28 cellular contexts compared by ENCODE assay signal in the genomic region with DNA sequence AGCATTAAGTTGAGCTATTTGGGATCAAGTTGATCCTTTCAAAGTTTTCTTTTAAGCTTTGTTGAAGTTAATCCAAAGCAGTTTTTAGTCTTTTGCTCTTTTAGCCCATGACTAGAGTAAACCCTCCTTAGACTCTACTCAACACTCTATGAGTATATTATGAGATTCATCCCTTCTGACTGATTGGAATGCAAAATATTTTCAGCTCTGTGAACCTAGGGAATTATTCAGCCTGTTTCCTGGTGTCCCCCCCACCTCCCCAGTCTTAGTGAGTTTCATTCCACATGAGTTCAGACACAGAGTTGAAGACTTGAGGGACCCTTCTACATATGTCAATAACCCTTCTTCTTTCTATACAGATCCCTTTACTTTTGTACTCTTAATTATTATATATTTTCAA.
"Had no signal": no experiment of that assay in that cellular context is flagged by ENCODE, and none has a peak within 500 bp of the region (broad histone marks: within the 10 kb centered on the region; RNA-seq: fewer than 3 reads in every experiment).

No MANE protein-coding gene starts in this region.

- H3K36me3 Mint-ChIP-seq: activated naive CD8-positive, alpha-beta T cell; memory B cell; natural killer cell treated with Interleukin-12 subunit alpha and Interleukin-12 subunit beta and Interleukin-15 and Interleukin-18, amount 100 ng/mL, for 72 hours; stimulated activated naive B cell treated with anti-CD40 and anti-IgM and Interleukin-4, amounts not matched to agents 10 μg/mL and 1 μg/mL and 100 μg/mL, for 72 hours had no signal

- ATAC-seq: activated T-helper 17 cell treated with anti-CD3 and anti-CD28 coated beads, Interleukin-2, amount 50 U/mL, for 72 hours; gastrocnemius medialis; left colon; natural killer cell treated with Interleukin-12 subunit alpha and Interleukin-12 subunit beta and Interleukin-15 and Interleukin-18, amount 100 ng/mL, for 72 hours; right cardiac atrium; stimulated activated naive B cell treated with anti-CD40 and anti-IgM and Interleukin-4, amounts not matched to agents 10 μg/mL and 1 μg/mL and 100 μg/mL, for 72 hours had no signal

- H3K9me3 ChIP-seq: adrenal gland, breast epithelium, esophagus squamous epithelium, neutrophil, transverse colon, vagina had no signal

- DNase-seq: activated CD4-positive, alpha-beta T cell treated with anti-CD3 and anti-CD28 coated beads for 1 hour; activated CD4-positive, alpha-beta T cell treated with anti-CD3 and anti-CD28 coated beads, Interleukin-2, amount 50 U/mL, for 4 hours; activated CD8-positive, alpha-beta memory T cell treated with anti-CD3 and anti-CD28 coated beads for 24 hours; activated CD8-positive, alpha-beta memory T cell treated with anti-CD3 and anti-CD28 coated beads, Interleukin-2, amount 50 U/mL, for 4 hours; activated T-cell treated with anti-CD3 and anti-CD28 coated beads, Interleukin-2, amount 50 U/mL, for 24 hours; adrenal gland; cortex of kidney; endodermal cell; esophagus squamous epithelium; gastrocnemius medialis; head of caudate nucleus; hypothalamus; left colon; right cardiac atrium; stimulated activated CD4-positive, alpha-beta T cell treated with anti-CD3 and anti-CD28 coated beads, Interleukin-2, amount 100 ng/mL, for 24 hours; stimulated activated naive B cell treated with anti-CD40 and anti-IgM and Interleukin-4, amounts not matched to agents 10 μg/mL and 1 μg/mL and 100 μg/mL, for 72 hours; transverse colon; WERI-Rb-1 had no signal

- H3K9me3 Mint-ChIP-seq: endodermal cell; memory B cell; stimulated activated naive B cell treated with anti-CD40 and anti-IgM and Interleukin-4, amounts not matched to agents 10 μg/mL and 1 μg/mL and 100 μg/mL, for 72 hours had no signal

- H3K4me3 Mint-ChIP-seq: activated naive CD8-positive, alpha-beta T cell; activated T-cell treated with anti-CD3 and anti-CD28 coated beads, Interleukin-2, amount 50 U/mL, for 24 hours; activated T-helper 17 cell treated with anti-CD3 and anti-CD28 coated beads, Interleukin-2, amount 50 U/mL, for 72 hours; endodermal cell; memory B cell; natural killer cell treated with Interleukin-12 subunit alpha and Interleukin-12 subunit beta and Interleukin-15 and Interleukin-18, amount 100 ng/mL, for 72 hours; stimulated activated naive B cell treated with anti-CD40 and anti-IgM and Interleukin-4, amounts not matched to agents 10 μg/mL and 1 μg/mL and 100 μg/mL, for 72 hours had no signal

- H2AFZ ChIP-seq: parathyroid adenoma had no signal

- H3K27ac ChIP-seq: adrenal gland, ascending aorta, breast epithelium, esophagus squamous epithelium, gastrocnemius medialis, neutrophil, parathyroid adenoma, skin epidermis, transverse colon, vagina, WERI-Rb-1 had no signal

- H3K4me3 ChIP-seq: adrenal gland, ascending aorta, breast epithelium, esophagus squamous epithelium, gastrocnemius medialis, skin epidermis, transverse colon, vagina had no signal

- H3K27ac Mint-ChIP-seq: activated naive CD8-positive, alpha-beta T cell; activated T-cell treated with anti-CD3 and anti-CD28 coated beads, Interleukin-2, amount 50 U/mL, for 24 hours; activated T-helper 17 cell treated with anti-CD3 and anti-CD28 coated beads, Interleukin-2, amount 50 U/mL, for 72 hours; endodermal cell; memory B cell; natural killer cell treated with Interleukin-12 subunit alpha and Interleukin-12 subunit beta and Interleukin-15 and Interleukin-18, amount 100 ng/mL, for 72 hours; stimulated activated naive B cell treated with anti-CD40 and anti-IgM and Interleukin-4, amounts not matched to agents 10 μg/mL and 1 μg/mL and 100 μg/mL, for 72 hours had no signal

- H3K27me3 ChIP-seq: adrenal gland, ascending aorta, breast epithelium, esophagus squamous epithelium, gastrocnemius medialis, neutrophil, transverse colon, vagina had no signal

- H3K36me3 ChIP-seq: adrenal gland, ascending aorta, breast epithelium, esophagus squamous epithelium, gastrocnemius medialis, neutrophil, transverse colon, vagina, WERI-Rb-1 had no signal

- H3K4me1 Mint-ChIP-seq: activated T-helper 17 cell treated with anti-CD3 and anti-CD28 coated beads, Interleukin-2, amount 50 U/mL, for 72 hours; memory B cell; stimulated activated naive B cell treated with anti-CD40 and anti-IgM and Interleukin-4, amounts not matched to agents 10 μg/mL and 1 μg/mL and 100 μg/mL, for 72 hours had no signal

- H3K4me1 ChIP-seq: adrenal gland, ascending aorta, breast epithelium, esophagus squamous epithelium, gastrocnemius medialis, parathyroid adenoma, transverse colon, vagina had no signal

- H3K9ac ChIP-seq: parathyroid adenoma had no signal
